21 cellular contexts compared by ENCODE assay signal in genomic region chr14:100416081-100416480, GRCh38. TPM values are rescaled to one million over a fixed set of nuclear protein-coding genes. Genes with fewer than 3 reads are reported as not detected.
DNase-seq lines count a peak whose midpoint lies in the region; ATAC-seq and TF ChIP-seq lines count a peak whose summit lies in the region.
"Had no signal": no experiment of that assay in that cellular context is flagged by ENCODE, and none has a peak within 500 bp of the region (broad histone marks: within the 10 kb centered on the region; RNA-seq: fewer than 3 reads in every experiment).

No MANE protein-coding gene starts in this region.

- no peak overlapping the region for H2BK120ac ChIP-seq in mesenchymal stem cell (ENCODE audit: low read depth, low read length)

- BruUV-seq in Panc1 (replicated peaks; lab: Mats Ljungman, UMichigan): no TSS peak

- no peaks in the 10 kb centered on the region for H3K9me3 Mint-ChIP-seq in progenitor cell of endocrine pancreas (ENCODE audit: low read depth)
- H3K9me3 Mint-ChIP-seq in activated CD4-positive, alpha-beta memory T cell treated with anti-CD3 and anti-CD28 coated beads for 36 hours: no peaks in the 10 kb centered on the region

- H3K4ac ChIP-seq in mesenchymal stem cell (ENCODE audit: low read depth in 1 of 2, low read length in 2 of 2): no peak overlapping the region

- POLR2A ChIA-PET in Panc1 (lab: Charles Lee): no interaction called here
- POLR2A ChIA-PET in activated CD4-positive, alpha-beta memory T cell treated with anti-CD3 and anti-CD28 coated beads for 36 hours (lab: Charles Lee): no interaction called here

- H3K27me3 ChIP-seq in Panc1 (ENCODE audit: control insufficient read depth, insufficient read depth, low read length) (no peaks in the 10 kb centered on the region), mesenchymal stem cell (ENCODE audit: control insufficient read depth in 1 of 2, insufficient read depth in 1 of 2, low read length in 2 of 2) (no peaks in the 10 kb centered on the region), foreskin keratinocyte (no peaks in the 10 kb centered on the region)
- H3K27me3 ChIP-seq: SJSA1 had no signal

- H3K4me3 ChIP-seq in Panc1 (ENCODE audit: low read depth in 2 of 2, low read length in 2 of 2) (no peak overlapping the region), mesenchymal stem cell (ENCODE audit: insufficient read depth in 1 of 2, low read depth in 1 of 2, low read length in 2 of 2) (no peak overlapping the region)
- H3K4me3 ChIP-seq: SJSA1 had no signal

- TF ChIP-seq CTCF in Panc1 (IDR thresholded peaks at IDR 0.05) (no peak), progenitor cell of endocrine pancreas (IDR thresholded peaks at IDR 0.05; ENCODE audit: unreplicated experiment) (no peak), foreskin keratinocyte (conservative IDR thresholded peaks at IDR 0.05) (no peak)

- H3K4me3 Mint-ChIP-seq in progenitor cell of endocrine pancreas (ENCODE audit: low read depth): no peak overlapping the region
- H3K4me3 Mint-ChIP-seq in activated CD4-positive, alpha-beta memory T cell treated with anti-CD3 and anti-CD28 coated beads for 36 hours: no peak overlapping the region
- H3K4me3 Mint-ChIP-seq: B cell, CD14-positive monocyte had no signal

- in situ Hi-C loops in Panc1 (cut with HindIII; ENCODE audit: low pct_unique_long_range_greater_than_20kb, low sequenced_read_pairs): no loop called here

- no peak overlapping the region for H2AFZ ChIP-seq in mesenchymal stem cell (ENCODE audit: low read depth, low read length)

- no peak overlapping the region for H4K91ac ChIP-seq in mesenchymal stem cell (ENCODE audit: low read length)

- H3K4me1 ChIP-seq in Panc1 (ENCODE audit: control insufficient read depth, insufficient read depth, low read length) (peaks cover 41% of the 10 kb centered on the region), mesenchymal stem cell (ENCODE audit: control insufficient read depth, insufficient read depth, low read depth, low read length) (peaks cover 21% of the 10 kb centered on the region), foreskin keratinocyte (peaks cover 8% of the 10 kb centered on the region)

- H3K18ac ChIP-seq in mesenchymal stem cell (ENCODE audit: low read depth in 1 of 2, low read length in 2 of 2): no peak overlapping the region

- no peak overlapping the region for H2BK5ac ChIP-seq in mesenchymal stem cell (ENCODE audit: low read depth, low read length, poor library complexity, severe bottlenecking)

- H3K9me3 ChIP-seq in Panc1 (ENCODE audit: control insufficient read depth, insufficient read depth, low read depth, low read length): no peaks in the 10 kb centered on the region
- no peaks in the 10 kb centered on the region for H3K9me3 ChIP-seq in mesenchymal stem cell (ENCODE audit: control insufficient read depth, low read length)
- H3K9me3 ChIP-seq: SJSA1 had no signal

- H3K27ac ChIP-seq in Panc1 (ENCODE audit: low read length): peak overlapping the region; percentile 77
- H3K27ac ChIP-seq in mesenchymal stem cell (ENCODE audit: low read length, poor library complexity, severe bottlenecking): no peak overlapping the region
- H3K27ac ChIP-seq in foreskin keratinocyte: no peak overlapping the region
- H3K27ac ChIP-seq: KMS-11, SJSA1 had no signal

- no peak overlapping the region for H2BK15ac ChIP-seq in mesenchymal stem cell (ENCODE audit: low read depth, poor library complexity, severe bottlenecking)

- H3K9ac ChIP-seq in mesenchymal stem cell (ENCODE audit: low read length): no peak overlapping the region
- H3K9ac ChIP-seq: KMS-11 had no signal

- H3K36me3 Mint-ChIP-seq in progenitor cell of endocrine pancreas (ENCODE audit: insufficient read depth): no peaks in the 10 kb centered on the region
- H3K36me3 Mint-ChIP-seq in activated CD4-positive, alpha-beta memory T cell treated with anti-CD3 and anti-CD28 coated beads for 36 hours: no peaks in the 10 kb centered on the region

- peak overlapping the region in 1 of 2 experiments; percentile 78 for H3K14ac ChIP-seq in mesenchymal stem cell (ENCODE audit: low read length in 2 of 2)

- peak overlapping the region; percentile 72 for H2AK5ac ChIP-seq in mesenchymal stem cell (ENCODE audit: low read length, severe bottlenecking)

- peak overlapping the region; percentile 43 for H3K27ac Mint-ChIP-seq in progenitor cell of endocrine pancreas
- H3K27ac Mint-ChIP-seq in activated CD4-positive, alpha-beta memory T cell treated with anti-CD3 and anti-CD28 coated beads for 36 hours: no peak overlapping the region
- H3K27ac Mint-ChIP-seq: B cell had no signal

- DNase-seq in EH (ENCODE audit: low read depth) (peak; percentile 42), Panc1 (ENCODE audit: low read depth, low spot score) (no peak), mesenchymal stem cell (no peak), progenitor cell of endocrine pancreas (ENCODE audit: low spot score, unreplicated experiment) (no peak), foreskin keratinocyte (no peak)
- DNase-seq in activated CD4-positive, alpha-beta memory T cell treated with anti-CD3 and anti-CD28 coated beads for 36 hours: no peak
- no peak for DNase-seq in stimulated activated CD4-positive, alpha-beta T cell treated with anti-CD3 and anti-CD28 coated beads, Interleukin-12 subunit alpha, Interleukin-12 subunit beta, amount 100 ng/mL, for 4 hours
- DNase-seq: DMS53, GF-D8, MV-4-11, NCI-H1105 treated with DMSO at 0.1 percent for 48 hours, NCI-H1694, NCI-H2171, NCI-H345, NCI-H524, NCI-H82 had no signal

- CTCF ChIA-PET in Panc1 (lab: Charles Lee): no interaction called here
- CTCF ChIA-PET in activated CD4-positive, alpha-beta memory T cell treated with anti-CD3 and anti-CD28 coated beads for 36 hours (lab: Charles Lee): interaction anchor here (1.2 kb wide), 1 partner anchor 31 kb away, joined by 3 read pairs; no protein-coding TSS in a partner anchor

- H3K4me2 ChIP-seq in mesenchymal stem cell (ENCODE audit: low read length, poor library complexity, severe bottlenecking): no peak overlapping the region
- H3K4me2 ChIP-seq: KMS-11 had no signal

- intact Hi-C loops in Panc1 (cut with micrococcal nuclease; ENCODE audit: unreplicated experiment): no loop called here
- intact Hi-C loops in activated CD4-positive, alpha-beta memory T cell treated with anti-CD3 and anti-CD28 coated beads for 36 hours (cut with micrococcal nuclease): no loop called here

- H3K36me3 ChIP-seq in Panc1 (ENCODE audit: control insufficient read depth, insufficient read depth, low read length) (no peaks in the 10 kb centered on the region), mesenchymal stem cell (ENCODE audit: control insufficient read depth in 1 of 2, insufficient read depth in 2 of 2, low read depth in 1 of 2, low read length in 2 of 2) (peaks cover 0 to 3% of the 10 kb centered on the region in 2 experiments)
- H3K36me3 ChIP-seq: SJSA1 had no signal

- H3K23ac ChIP-seq in mesenchymal stem cell (ENCODE audit: low read length in 2 of 2): no peak overlapping the region

- H3K27me3 Mint-ChIP-seq in progenitor cell of endocrine pancreas: peaks cover 3% of the 10 kb centered on the region
- no peaks in the 10 kb centered on the region for H3K27me3 Mint-ChIP-seq in activated CD4-positive, alpha-beta memory T cell treated with anti-CD3 and anti-CD28 coated beads for 36 hours
- H3K27me3 Mint-ChIP-seq: B cell had no signal

- 97% methylated on average over 8 of the region's 8 CpGs for WGBS in mesenchymal stem cell

- peaks cover 3% of the 10 kb centered on the region for H3K4me1 Mint-ChIP-seq in progenitor cell of endocrine pancreas (ENCODE audit: low read depth)
- H3K4me1 Mint-ChIP-seq in activated CD4-positive, alpha-beta memory T cell treated with anti-CD3 and anti-CD28 coated beads for 36 hours (ENCODE audit: low read depth): no peaks in the 10 kb centered on the region
- H3K4me1 Mint-ChIP-seq: B cell had no signal

- ATAC-seq in Panc1 (no peak), foreskin keratinocyte (no peak)
- ATAC-seq: Right ventricle myocardium inferior had no signal

- no peak overlapping the region for H4K8ac ChIP-seq in mesenchymal stem cell (ENCODE audit: low read length)

- no peak overlapping the region for H2BK12ac ChIP-seq in mesenchymal stem cell (ENCODE audit: low read length in 2 of 2)

- peaks cover 27% of the 10 kb centered on the region for H3K79me1 ChIP-seq in mesenchymal stem cell (replicated peaks; ENCODE audit: low read length, poor library complexity, severe bottlenecking)

RNA-seq across cellular contexts. Expression of gene WDR25, which starts 39.8 kb away (rescaled TPM):
- total RNA-seq in Panc1 (2021; ENCODE audit: unreplicated experiment): 4.1 TPM
- 8.6 TPM for polyA plus RNA-seq in Panc1 (2012; ENCODE audit: insufficient read length)
- polyA plus RNA-seq in mesenchymal stem cell (2013, experiment 1 of 2): 12.3 TPM
- 12.0 TPM for polyA plus RNA-seq in mesenchymal stem cell (2013, experiment 2 of 2)
- 8.7 and 10.6 TPM in 2 replicates for total RNA-seq in progenitor cell of endocrine pancreas
- 1 to 10 TPM; 6.6 to 7.5 TPM for total RNA-seq in activated CD4-positive, alpha-beta memory T cell treated with anti-CD3 and anti-CD28 coated beads for 36 hours
- total RNA-seq in foreskin keratinocyte: 7.0 and 7.6 TPM in 2 replicates
- 6.2 and 6.4 TPM in 2 replicates for polyA plus RNA-seq in foreskin keratinocyte
